Comparison of ENCODE assay signal across 32 cellular contexts in the genomic region with DNA sequence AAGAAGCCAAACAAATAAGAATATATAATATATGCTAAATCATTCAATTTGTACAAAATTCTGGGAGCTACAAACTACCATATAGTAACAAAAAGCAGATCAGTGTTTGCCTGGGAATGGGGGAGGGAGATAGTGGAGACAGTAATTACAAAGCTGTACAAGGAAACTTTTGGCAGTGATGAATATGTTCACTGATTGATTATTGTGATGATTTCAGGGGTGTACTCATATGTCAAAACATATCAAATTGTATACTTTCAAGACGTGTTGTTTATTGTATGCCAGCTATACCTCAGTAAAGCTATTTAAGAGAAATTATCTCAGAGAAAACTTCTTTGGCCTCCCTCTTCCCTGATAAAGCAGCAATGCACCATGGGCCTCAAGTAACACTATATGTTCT.
"Had no signal": no experiment of that assay in that cellular context is flagged by ENCODE, and none has a peak within 500 bp of the region (broad histone marks: within the 10 kb centered on the region; RNA-seq: fewer than 3 reads in every experiment).

No MANE protein-coding gene starts in this region.

- H3K9me3 ChIP-seq: adrenal gland, ascending aorta, body of pancreas, breast epithelium had no signal

- H3K27me3 ChIP-seq: adrenal gland, ascending aorta, body of pancreas, brain microvascular endothelial cell, breast epithelium, cardiac muscle cell had no signal

- DNase-seq: activated effector memory CD4-positive, alpha-beta T cell treated with anti-CD3 and anti-CD28 coated beads, Interleukin-2, amount 50 U/mL, for 16 hours; activated effector memory CD4-positive, alpha-beta T cell treated with Interleukin-2 at 50 U/mL for 16 hours; activated gamma-delta T cell; activated gamma-delta T cell treated with Interleukin-2 at 50 U/mL for 16 hours; activated naive CD4-positive, alpha-beta T cell; activated naive CD4-positive, alpha-beta T cell treated with anti-CD3 and anti-CD28 coated beads for 36 hours; activated naive CD4-positive, alpha-beta T cell treated with anti-CD3 and anti-CD28 coated beads, Interleukin-2, amount 10 ng/mL, durations not matched to agents 7 days and 5 days; activated naive CD4-positive, alpha-beta T cell treated with anti-CD3 and anti-CD28 coated beads, Interleukin-2, amount 50 U/mL, for 16 hours; activated naive CD4-positive, alpha-beta T cell treated with Interleukin-2 at 50 U/mL for 16 hours; activated naive CD8-positive, alpha-beta T cell treated with anti-CD3 and anti-CD28 coated beads for 36 hours; activated naive CD8-positive, alpha-beta T cell treated with anti-CD3 and anti-CD28 coated beads, Interleukin-2, amount 10 ng/mL, durations not matched to agents 7 days and 5 days; activated naive CD8-positive, alpha-beta T cell treated with anti-CD3 and anti-CD28 coated beads, Interleukin-2, amount 50 U/mL, for 24 hours; activated T-cell treated with anti-CD3 and anti-CD28 coated beads, Interleukin-2, amount 50 U/mL, for 4 hours; activated T-cell treated with anti-CD3 and anti-CD28 coated beads, Interleukin-2, amount 50 U/mL, for 48 hours; activated T-cell treated with anti-CD3 and anti-CD28 coated beads, Interleukin-2, amount 50 U/mL, for 72 hours; adrenal gland; amniotic stem cell; amygdala; anterior cingulate cortex; aorta; body of pancreas; brain microvascular endothelial cell; caudate nucleus; central memory CD4-positive, alpha-beta T cell; cerebellar nuclear complex had no signal

- H3K4me1 ChIP-seq: adrenal gland, ascending aorta, body of pancreas, breast epithelium had no signal

- ATAC-seq: activated naive CD4-positive, alpha-beta T cell treated with anti-CD3 and anti-CD28 coated beads, Interleukin-2, amount 50 U/mL, for 72 hours; activated naive CD8-positive, alpha-beta T cell treated with anti-CD3 and anti-CD28 coated beads, Interleukin-2, amount 50 U/mL, for 24 hours; activated T-cell treated with anti-CD3 and anti-CD28 coated beads, Interleukin-2, amount 50 U/mL, for 4 hours; activated T-cell treated with anti-CD3 and anti-CD28 coated beads, Interleukin-2, amount 50 U/mL, for 72 hours; activated T-helper 17 cell treated with anti-CD3 and anti-CD28 coated beads, Interleukin-2, amount 50 U/mL, for 72 hours; body of pancreas had no signal

- H3K4me3 ChIP-seq: adrenal gland, ascending aorta, body of pancreas, breast epithelium, cardiac muscle cell had no signal

- FAIRE-seq: astrocyte, bronchial epithelial cell had no signal

- H3K36me3 ChIP-seq: adrenal gland, ascending aorta, brain microvascular endothelial cell, breast epithelium, cardiac muscle cell had no signal

- H3K27ac ChIP-seq: adrenal gland, ascending aorta, body of pancreas, brain microvascular endothelial cell, breast epithelium, cardiac muscle cell had no signal
